Comparison of ENCODE assay signal across 8 cellular contexts in the genomic region with DNA sequence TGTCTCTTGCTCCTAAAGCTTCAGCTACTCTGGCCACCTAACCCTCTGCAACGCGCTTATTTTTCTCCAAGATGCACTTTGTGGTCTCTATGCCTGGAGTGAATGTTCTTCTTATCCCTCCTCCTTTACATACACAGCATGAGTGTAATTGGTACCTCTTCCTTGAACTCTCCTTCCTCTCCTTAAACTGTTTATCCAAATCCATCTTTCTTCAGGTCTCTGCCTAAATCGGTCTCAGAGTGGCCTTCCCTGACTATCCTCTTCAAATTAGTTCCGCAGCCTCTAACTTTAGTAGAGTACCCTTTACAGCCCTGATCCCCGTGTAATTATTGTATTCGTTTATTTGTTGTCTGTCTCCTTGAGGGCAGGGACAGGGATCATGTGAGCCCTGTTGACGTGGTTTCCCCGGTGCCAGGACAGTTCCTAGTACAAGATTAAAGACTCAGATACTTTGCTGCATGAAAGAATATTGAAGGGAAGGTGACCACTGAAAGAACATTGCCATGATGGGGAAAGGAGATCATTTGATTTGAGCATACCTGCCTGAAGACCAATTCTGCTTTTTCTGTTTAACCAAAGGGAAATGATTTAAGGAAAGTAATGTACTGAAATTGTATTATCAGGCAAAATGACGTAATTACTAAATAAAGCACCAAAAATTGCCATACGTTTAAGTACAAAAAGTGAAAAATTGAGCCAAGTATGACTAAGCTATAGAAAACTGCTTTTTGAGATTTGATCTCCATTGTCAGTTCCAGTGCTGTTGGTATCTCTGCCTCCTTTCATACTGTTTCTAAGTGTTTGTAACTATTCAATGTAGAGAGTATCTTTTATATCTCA. TPM values are rescaled to one million over a fixed set of nuclear protein-coding genes. Genes with fewer than 3 reads are reported as not detected.
DNase-seq lines count a peak whose midpoint lies in the region; ATAC-seq, FAIRE-seq and TF ChIP-seq lines count a peak whose summit lies in the region.

No MANE protein-coding gene starts in this region.

- peak overlapping the region; percentile 68 to 90 for H3K27ac ChIP-seq in esophagus (ENCODE audit: low read depth in 2 of 2, low read length in 1 of 2)

- CTCF ChIA-PET in T-cell (lab: Charles Lee): no interaction called here

- H3K27ac Mint-ChIP-seq in T-cell (peak overlapping the region; percentile 99 to 100), neural crest cell (ENCODE audit: unreplicated experiment) (peak overlapping the region; percentile 100)

- no peaks in the 10 kb centered on the region for H3K9me3 ChIP-seq in esophagus (ENCODE audit: control insufficient read depth in 2 of 2, insufficient read depth in 1 of 2, low read depth in 1 of 2, low read length in 1 of 2)

- 5 to 6% methylated on average over 10 of the region's 10 CpGs for WGBS in esophagus, 2 donors

- H3K4me3 Mint-ChIP-seq in T-cell (peak overlapping the region; percentile 91 to 96 (median 96)), neural crest cell (peak overlapping the region; percentile 93)

- H3K9me3 Mint-ChIP-seq in T-cell (no peaks in the 10 kb centered on the region), neural crest cell (no peaks in the 10 kb centered on the region)

- no peaks in the 10 kb centered on the region for H3K36me3 ChIP-seq in esophagus (ENCODE audit: control insufficient read depth in 2 of 2, insufficient read depth in 2 of 2, low read length in 1 of 2)

- in situ Hi-C loops in ACHN (cut with HindIII; ENCODE audit: low pct_ligation_motif_present, low pct_unique_long_range_greater_than_20kb, low sequenced_read_pairs): no loop called here

- peak; percentile 62 for FAIRE-seq in GM19239 (lab: Jason Lieb, UNC)

- H3K4me3 ChIP-seq in esophagus (ENCODE audit: low read depth in 1 of 2, low read length in 2 of 2): peak overlapping the region; percentile 90 to 98

- DNase-seq in ACHN (peak; percentile 41), GM19239 (ENCODE audit: insufficient read length, low spot score) (no peak), T-cell (peak in 3 of 34 experiments; percentile 4 to 15 (median 12)), neural crest cell (ENCODE audit: low read depth, low spot score) (no peak), putamen (ENCODE audit: low spot score) (no peak), omental fat pad (ENCODE audit: low spot score) (no peak)
- DNase-seq in activated CD8-positive, alpha-beta memory T cell treated with anti-CD3 and anti-CD28 coated beads, Interleukin-2, amount 50 U/mL, for 48 hours: no peak

- H3K27me3 Mint-ChIP-seq in T-cell: no peaks in the 10 kb centered on the region
- H3K27me3 Mint-ChIP-seq in neural crest cell (ENCODE audit: low read depth): no peaks in the 10 kb centered on the region

- ATAC-seq in T-cell (replicated peaks in 1 of 4): no peak
- ATAC-seq in omental fat pad (ENCODE audit: low FRiP score): no peak

- no peaks in the 10 kb centered on the region for H3K27me3 ChIP-seq in esophagus (ENCODE audit: control insufficient read depth in 1 of 2, insufficient read depth in 2 of 2, low read length in 2 of 2)

- H3K36me3 Mint-ChIP-seq in T-cell: peaks cover 6% of the 10 kb centered on the region
- H3K36me3 Mint-ChIP-seq in neural crest cell (ENCODE audit: low read depth): no peaks in the 10 kb centered on the region

- H3K4me1 Mint-ChIP-seq in T-cell: peaks cover 54 to 68% (median 66%) of the 10 kb centered on the region in 3 donors
- H3K4me1 Mint-ChIP-seq in neural crest cell: peaks cover 47% of the 10 kb centered on the region

- POLR2A ChIA-PET in T-cell (lab: Charles Lee): no interaction called here

- TF ChIP-seq CTCF in neural crest cell (conservative IDR thresholded peaks at IDR 0.05) (no peak), omental fat pad (IDR thresholded peaks at IDR 0.05) (no peak)

- H3K4me1 ChIP-seq in esophagus (ENCODE audit: control insufficient read depth in 2 of 2, insufficient read depth in 2 of 2, low read length in 1 of 2): peaks cover 0 to 3% of the 10 kb centered on the region in 2 donors

RNA-seq across cellular contexts. Expression of a gene that starts 1.2 kb away (rescaled TPM):
- total RNA-seq in T-cell (10 to 100 TPM; 44.1 to 64.2 (median 50.2) TPM), neural crest cell (89.2 and 93.5 TPM in 2 replicates), omental fat pad (10 to 100 TPM; 35.7 to 88.7 (median 57.9) TPM)
- 10 to 100 TPM; 14.5 to 17.6 TPM for polyA plus RNA-seq in esophagus

RNA-seq across cellular contexts. Expression of a gene that starts 1.7 kb away (rescaled TPM):
- total RNA-seq in T-cell (10 to 100 TPM; 19.5 to 28.8 (median 22.9) TPM), neural crest cell (27.0 and 29.1 TPM in 2 replicates), omental fat pad (10 to 100 TPM in 2 of 4 donors, 1 to 10 TPM in 2; 8.5 to 44.6 (median 12.2) TPM)
- polyA plus RNA-seq in esophagus: 1 to 10 TPM; 1.8 to 2.3 TPM

RNA-seq across cellular contexts. Expression of a gene that starts 37.8 kb away (rescaled TPM):
- total RNA-seq in T-cell (under 1 TPM; 0.38 to 0.90 (median 0.64) TPM), neural crest cell (0.37 and 1.1 TPM in 2 replicates), omental fat pad (1 to 10 TPM in 3 of 4 donors, under 1 TPM in 1; 0.56 to 2.9 (median 2.0) TPM)
- polyA plus RNA-seq in esophagus: 1 to 10 TPM; 4.3 to 5.4 TPM
